In genomic region chr13:80476953-80477352, GRCh38 we compare ENCODE assay signal across 34 cellular contexts.
"Had no signal": no experiment of that assay in that cellular context is flagged by ENCODE, and none has a peak within 500 bp of the region (broad histone marks: within the 10 kb centered on the region; RNA-seq: fewer than 3 reads in every experiment).

No MANE protein-coding gene starts in this region.

- DNase-seq: activated B cell treated with CpG ODN at 0.5 μM for 24 hours; activated CD4-positive, alpha-beta T cell treated with anti-CD3 and anti-CD28 coated beads for 48 hours; activated CD4-positive, alpha-beta T cell treated with anti-CD3 and anti-CD28 coated beads, Interleukin-2, amount 50 U/mL, for 1 hour; activated CD4-positive, alpha-beta T cell treated with anti-CD3 and anti-CD28 coated beads, Interleukin-2, amount 50 U/mL, for 48 hours; activated CD8-positive, alpha-beta memory T cell treated with anti-CD3 and anti-CD28 coated beads for 24 hours; activated CD8-positive, alpha-beta T cell treated with anti-CD3 and anti-CD28 coated beads for 36 hours; activated effector memory CD4-positive, alpha-beta T cell treated with Interleukin-2 at 50 U/mL for 16 hours; activated gamma-delta T cell treated with Interleukin-2 at 50 U/mL for 16 hours; activated naive CD4-positive, alpha-beta T cell treated with anti-CD3 and anti-CD28 coated beads, Interleukin-2, amount 50 U/mL, for 16 hours; activated naive CD4-positive, alpha-beta T cell treated with Interleukin-2 at 50 U/mL for 16 hours; activated T-cell treated with anti-CD3 and anti-CD28 coated beads, Interleukin-2, amount 50 U/mL, for 4 hours; amniotic stem cell; anterior cingulate cortex; brain microvascular endothelial cell; dorsolateral prefrontal cortex; effector memory CD4-positive, alpha-beta T cell; endodermal cell; erythroblast; gastrocnemius medialis; T-helper 1 cell; T-helper 17 cell; T1000; WERI-Rb-1 had no signal

- H3K9me3 Mint-ChIP-seq: activated B cell treated with CpG ODN at 0.5 μM for 24 hours; activated CD8-positive, alpha-beta T cell treated with anti-CD3 and anti-CD28 coated beads for 36 hours; activated T-cell treated with anti-CD3 and anti-CD28 coated beads, Interleukin-2, amount 50 U/mL, for 4 hours; dendritic cell treated with granulocyte-macrophage colony-stimulating factor and Interleukin-4, amounts not matched to agents 40 ng/mL and 50 ng/mL, for 4 days; endodermal cell; T-helper 2 cell treated with Interferon-gamma antibody and Interleukin-4, amounts not matched to agents 5 μg/mL and 100 μg/mL, for 36 hours had no signal

- H3K9me3 ChIP-seq: esophagus muscularis mucosa, gastrocnemius medialis had no signal

- H3K27ac Mint-ChIP-seq: activated B cell treated with CpG ODN at 0.5 μM for 24 hours; activated naive CD8-positive, alpha-beta T cell; activated T-helper 17 cell treated with anti-CD3 and anti-CD28 coated beads, Interleukin-2, amount 50 U/mL, for 72 hours; dendritic cell treated with granulocyte-macrophage colony-stimulating factor and Interleukin-4, amounts not matched to agents 40 ng/mL and 50 ng/mL, for 4 days; endodermal cell; T-helper 17 cell; T-helper 2 cell treated with Interferon-gamma antibody and Interleukin-4, amounts not matched to agents 5 μg/mL and 100 μg/mL, for 36 hours had no signal

- H3K27me3 Mint-ChIP-seq: activated naive CD8-positive, alpha-beta T cell; activated T-helper 17 cell treated with anti-CD3 and anti-CD28 coated beads, Interleukin-2, amount 50 U/mL, for 72 hours; central memory CD8-positive, alpha-beta T cell; T-helper 17 cell had no signal

- FAIRE-seq: astrocyte, bronchial epithelial cell had no signal

- H3K36me3 Mint-ChIP-seq: activated naive CD8-positive, alpha-beta T cell had no signal

- H3K4me3 ChIP-seq: coronary artery, dorsolateral prefrontal cortex, esophagus muscularis mucosa, gastrocnemius medialis had no signal

- H3K27ac ChIP-seq: brain microvascular endothelial cell, coronary artery, dorsolateral prefrontal cortex, esophagus muscularis mucosa, gastrocnemius medialis, WERI-Rb-1 had no signal

- H3K4me1 Mint-ChIP-seq: activated T-helper 17 cell treated with anti-CD3 and anti-CD28 coated beads, Interleukin-2, amount 50 U/mL, for 72 hours; endodermal cell; T-helper 17 cell had no signal

- H3K4me1 ChIP-seq: gastrocnemius medialis had no signal

- H3K4me3 Mint-ChIP-seq: activated B cell treated with CpG ODN at 0.5 μM for 24 hours; activated CD8-positive, alpha-beta T cell treated with anti-CD3 and anti-CD28 coated beads for 36 hours; activated naive CD8-positive, alpha-beta T cell; activated T-cell treated with anti-CD3 and anti-CD28 coated beads, Interleukin-2, amount 50 U/mL, for 4 hours; activated T-helper 17 cell treated with anti-CD3 and anti-CD28 coated beads, Interleukin-2, amount 50 U/mL, for 72 hours; central memory CD8-positive, alpha-beta T cell; dendritic cell treated with granulocyte-macrophage colony-stimulating factor and Interleukin-4, amounts not matched to agents 40 ng/mL and 50 ng/mL, for 4 days; endodermal cell; T-helper 17 cell; T-helper 2 cell treated with Interferon-gamma antibody and Interleukin-4, amounts not matched to agents 5 μg/mL and 100 μg/mL, for 36 hours had no signal

- H3K36me3 ChIP-seq: brain microvascular endothelial cell, esophagus muscularis mucosa, gastrocnemius medialis, WERI-Rb-1 had no signal

- H3K27me3 ChIP-seq: brain microvascular endothelial cell, dorsolateral prefrontal cortex, esophagus muscularis mucosa, foreskin keratinocyte, gastrocnemius medialis had no signal

- ATAC-seq: activated CD4-positive, CD25-positive, alpha-beta regulatory T cell treated with anti-CD3 and anti-CD28 coated beads, Interleukin-2, amount 50 U/mL, for 24 hours; activated CD8-positive, alpha-beta T cell treated with anti-CD3 and anti-CD28 coated beads for 36 hours; activated T-cell treated with anti-CD3 and anti-CD28 coated beads, Interleukin-2, amount 50 U/mL, for 4 hours; activated T-helper 17 cell treated with anti-CD3 and anti-CD28 coated beads, Interleukin-2, amount 50 U/mL, for 72 hours; gastrocnemius medialis; T-helper 17 cell had no signal
